Comparison of ENCODE assay signal across 9 cellular contexts in the genomic region with DNA sequence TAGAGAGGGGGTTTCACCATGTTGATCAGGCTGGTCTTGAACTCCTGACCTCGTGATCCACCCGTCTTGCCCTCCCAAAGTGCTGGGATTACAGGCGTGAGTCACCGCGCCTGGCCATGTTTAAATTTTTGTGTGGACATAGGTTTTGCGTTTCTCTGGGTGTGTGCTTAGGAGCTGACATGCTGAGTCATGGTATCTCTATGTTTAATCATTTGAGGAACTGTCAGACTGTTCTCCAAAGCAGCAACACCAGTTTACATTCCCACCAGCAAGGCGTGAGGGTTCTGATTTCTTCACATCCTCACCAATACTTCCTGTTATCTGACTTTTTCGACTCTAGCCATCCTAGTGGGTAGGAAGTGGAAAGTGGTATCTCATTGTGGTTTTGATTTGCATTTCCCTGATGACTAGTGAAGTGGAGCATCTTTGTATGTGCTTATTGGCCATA.
DNase-seq lines count a peak whose midpoint lies in the region; ATAC-seq, FAIRE-seq and TF ChIP-seq lines count a peak whose summit lies in the region.
"Had no signal": no experiment of that assay in that cellular context is flagged by ENCODE, and none has a peak within 500 bp of the region (broad histone marks: within the 10 kb centered on the region; RNA-seq: fewer than 3 reads in every experiment).

No MANE protein-coding gene starts in this region.

- H3K36me3 ChIP-seq in MG63 (no peaks in the 10 kb centered on the region), HepG2 (replicated peaks in 1 of 2; ENCODE audit: control insufficient read depth in 1 of 2, insufficient read depth in 2 of 2, low read length in 2 of 2) (no peaks in the 10 kb centered on the region), gastrocnemius medialis (no peaks in the 10 kb centered on the region)

- H3K27ac ChIP-seq in HepG2 (ENCODE audit: extremely low read length, insufficient read depth, low read length) (no peak overlapping the region), gastrocnemius medialis (no peak overlapping the region)
- H3K27ac ChIP-seq: 22Rv1 had no signal

- H3K9ac ChIP-seq in HepG2 (ENCODE audit: insufficient read depth, low read depth, low read length) = no peak overlapping the region

- H4K20me1 ChIP-seq in HepG2 (ENCODE audit: insufficient read depth, low read length) = no peaks in the 10 kb centered on the region

- TF ChIP-seq RAD21 in HepG2 (CRISPR knock-in tag; IDR thresholded peaks at IDR 0.05) = no peak

- intact Hi-C loops in HepG2 (cut with micrococcal nuclease; ENCODE audit: unreplicated experiment) (no loop called here), gastrocnemius medialis (cut with DNase I; ENCODE audit: low total_unique reads) (no loop called here)

- in situ Hi-C loops in HepG2 (cut with HindIII; ENCODE audit: extremely low pct_ligation_motif_present, low pct_unique_long_range_greater_than_20kb) = no loop called here
- in situ Hi-C loops in gastrocnemius medialis (cut with MboI; ENCODE audit: low sequenced_read_pairs in 4 of 4) = no loop called here

- no peak overlapping the region for H3K4me3 ChIP-seq in MG63
- H3K4me3 ChIP-seq in HepG2 (replicated peaks in 1 of 3; ENCODE audit: insufficient read depth in 1 of 3, low read depth in 2 of 3, low read length in 3 of 3) = no peak overlapping the region
- no peak overlapping the region for H3K4me3 ChIP-seq in gastrocnemius medialis

- 0% methylated on average over 8 of the region's 8 CpGs for WGBS in HepG2 (ENCODE audit: low lambda C conversion rate)

- DNase-seq in NCI-H1694 treated with DMSO at 0.1 percent for 48 hours (lab: John Stamatoyannopoulos, UW) = peak; percentile 5
- no peak for DNase-seq in NCI-H1694 (lab: John Stamatoyannopoulos, UW)
- DNase-seq in MG63 = peak; percentile 73
- DNase-seq in activated CD8-positive, alpha-beta memory T cell treated with anti-CD3 and anti-CD28 coated beads, Interleukin-2, amount 50 U/mL, for 48 hours = peak; percentile 58
- DNase-seq in HepG2 (ENCODE audit: low spot score) = peak; percentile 66
- no peak for DNase-seq in dedifferentiated amniotic fluid mesenchymal stem cell (ENCODE audit: extremely low spot score)
- DNase-seq in gastrocnemius medialis = no peak
- no peak for DNase-seq in COR-L47 (lab: John Stamatoyannopoulos, UW)

- peak; percentile 64; the same call in 2 of the 3 replicates for ATAC-seq in HepG2
- ATAC-seq in gastrocnemius medialis = no peak

- H3K9me3 ChIP-seq in MG63 (peaks cover 2% of the 10 kb centered on the region; the same call in 1 of the 2 replicates), HepG2 (ENCODE audit: low read length) (peaks cover 6% of the 10 kb centered on the region; the same call in 1 of the 2 replicates), gastrocnemius medialis (no peaks in the 10 kb centered on the region)

- TF ChIP-seq POLR2A in HepG2 (IDR thresholded peaks at IDR 0.05; ENCODE audit: insufficient read depth in 1 of 2, low read depth in 2 of 2, low read length in 2 of 2) = no peak
- TF ChIP-seq POLR2A in gastrocnemius medialis (IDR thresholded peaks at IDR 0.05) = no peak

- H3K4me1 ChIP-seq in HepG2 (ENCODE audit: insufficient read depth, low read length) (no peaks in the 10 kb centered on the region), gastrocnemius medialis (no peaks in the 10 kb centered on the region)

- FAIRE-seq in HepG2 (lab: Jason Lieb, UNC) = no peak

- no peak overlapping the region for H3K4me2 ChIP-seq in HepG2 (ENCODE audit: low read depth, low read length)

- H3K27me3 ChIP-seq in MG63 (no peaks in the 10 kb centered on the region), HepG2 (ENCODE audit: control insufficient read depth in 1 of 2, insufficient read depth in 2 of 2, low read length in 2 of 2) (peaks cover 6 to 46% of the 10 kb centered on the region in 2 experiments; a peak in 4 of 5 replicates), gastrocnemius medialis (peaks cover 3 to 8% (median 5%) of the 10 kb centered on the region in 3 donors)

- CTCF ChIA-PET in HepG2 (lab: Yijun Ruan, JAX; ENCODE audit: low intra/inter-chr PET ratio, low total read pairs) = no interaction called here

- TF ChIP-seq CTCF in HepG2 (CRISPR knock-in tag; IDR thresholded peaks at IDR 0.05) (no peak), gastrocnemius medialis (IDR thresholded peaks at IDR 0.05 in 4 of 5, conservative IDR thresholded peaks at IDR 0.05 in 1 of 5) (no peak)

- no peaks in the 10 kb centered on the region for H3K79me2 ChIP-seq in HepG2 (ENCODE audit: insufficient read depth, low read length)

- BruUV-seq in HepG2 (replicated peaks; lab: Mats Ljungman, UMichigan) = no TSS peak

- TF ChIP-seq EP300 in HepG2 (IDR thresholded peaks at IDR 0.05; ENCODE audit: low read depth in 2 of 2, low read length in 2 of 2) (peak in 1 of 2 experiments; percentile 12; a peak in 1 of 4 replicates), HepG2 (CRISPR knock-in tag; IDR thresholded peaks at IDR 0.05; ENCODE audit: borderline replicate concordance) (no peak)

- POLR2A ChIA-PET in HepG2 (lab: Yijun Ruan, JAX) = no interaction called here

- no peak overlapping the region for H2AFZ ChIP-seq in HepG2 (ENCODE audit: low read length)

TF ChIP-seq in HepG2, 621 proteins besides CTCF, POLR2A, EP300 and RAD21 (continues in another document):
- TF ChIP-seq ZFAT (CRISPR knock-in tag; conservative IDR thresholded peaks at IDR 0.05) (no peak), ZFX (CRISPR knock-in tag; IDR thresholded peaks at IDR 0.05; ENCODE audit: low read depth) (no peak), ZNF850 (CRISPR knock-in tag; conservative IDR thresholded peaks at IDR 0.05) (no peak), GABPB1 (CRISPR knock-in tag; IDR thresholded peaks at IDR 0.05) (peak; percentile 19; the same call in 1 of the 2 replicates), ELF3 (CRISPR knock-in tag; IDR thresholded peaks at IDR 0.05) (0 out of 2 replicates have a peak, but pooled peaks have one; percentile 13), FLYWCH1 (CRISPR knock-in tag; IDR thresholded peaks at IDR 0.05) (no peak), MAFK (conservative IDR thresholded peaks at IDR 0.05 in 1 of 2, IDR thresholded peaks at IDR 0.05 in 1 of 2; ENCODE audit: low read length in 2 of 2) (peak; percentile 82 to 95), ZNF12 (CRISPR knock-in tag; IDR thresholded peaks at IDR 0.05) (0 out of 2 replicates have a peak, but pooled peaks have one; percentile 22), ZNF17 (CRISPR knock-in tag; IDR thresholded peaks at IDR 0.05) (no peak), ZMYM3 (CRISPR knock-in tag; IDR thresholded peaks at IDR 0.05) (0 out of 2 replicates have a peak, but pooled peaks have one; percentile 32), HNF4A (CRISPR knock-in tag; IDR thresholded peaks at IDR 0.05) (no peak), NBN (conservative IDR thresholded peaks at IDR 0.05) (no peak)
- TF ChIP-seq, protein P1, sequence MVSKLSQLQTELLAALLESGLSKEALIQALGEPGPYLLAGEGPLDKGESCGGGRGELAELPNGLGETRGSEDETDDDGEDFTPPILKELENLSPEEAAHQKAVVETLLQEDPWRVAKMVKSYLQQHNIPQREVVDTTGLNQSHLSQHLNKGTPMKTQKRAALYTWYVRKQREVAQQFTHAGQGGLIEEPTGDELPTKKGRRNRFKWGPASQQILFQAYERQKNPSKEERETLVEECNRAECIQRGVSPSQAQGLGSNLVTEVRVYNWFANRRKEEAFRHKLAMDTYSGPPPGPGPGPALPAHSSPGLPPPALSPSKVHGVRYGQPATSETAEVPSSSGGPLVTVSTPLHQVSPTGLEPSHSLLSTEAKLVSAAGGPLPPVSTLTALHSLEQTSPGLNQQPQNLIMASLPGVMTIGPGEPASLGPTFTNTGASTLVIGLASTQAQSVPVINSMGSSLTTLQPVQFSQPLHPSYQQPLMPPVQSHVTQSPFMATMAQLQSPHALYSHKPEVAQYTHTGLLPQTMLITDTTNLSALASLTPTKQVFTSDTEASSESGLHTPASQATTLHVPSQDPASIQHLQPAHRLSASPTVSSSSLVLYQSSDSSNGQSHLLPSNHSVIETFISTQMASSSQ (IDR thresholded peaks at IDR 0.05; ENCODE audit: low read depth) = no peak
- TF ChIP-seq, protein P1 (CRISPR knock-in tag; IDR thresholded peaks at IDR 0.05; ENCODE audit: borderline replicate concordance) = no peak

Comparison
In these comparisons a context has a peak if more than half of its experiments do, and no peak if none do; other contexts are left out.
1. DNase-seq: peak in NCI-H1694 treated with DMSO at 0.1 percent for 48 hours (single experiment), MG63 (single experiment), activated CD8-positive, alpha-beta memory T cell treated with anti-CD3 and anti-CD28 coated beads, Interleukin-2, amount 50 U/mL, for 48 hours (single experiment) and HepG2 (single experiment); none in NCI-H1694 (single experiment), dedifferentiated amniotic fluid mesenchymal stem cell (single experiment), gastrocnemius medialis (0 of 2) and COR-L47 (single experiment).